In genomic region chr6:149176971-149177667, GRCh38 we compare ENCODE assay signal across 1 cellular context.
TF ChIP-seq lines count a peak whose summit lies in the region.

No MANE protein-coding gene starts in this region.

TF ChIP-seq in HepG2, 621 proteins besides CTCF, POLR2A, EP300 and RAD21 (continued from another document and continues in another):
- TF ChIP-seq NR2F6 (IDR thresholded peaks at IDR 0.05) (peak; percentile 90), NR2F6 (CRISPR knock-in tag; IDR thresholded peaks at IDR 0.05) (peak; percentile 79; the same call in 1 of the 2 replicates), KMT2B (CRISPR knock-in tag; IDR thresholded peaks at IDR 0.05) (peak; percentile 44; the same call in 1 of the 2 replicates), ZC3H13 (CRISPR knock-in tag; IDR thresholded peaks at IDR 0.05) (0 out of 2 replicates have a peak, but pooled peaks have one; percentile 32), ZNF652 (CRISPR knock-in tag; IDR thresholded peaks at IDR 0.05; ENCODE audit: borderline replicate concordance, low read depth) (peak; percentile 68; the same call in 1 of the 2 replicates), UBTF (CRISPR knock-in tag; IDR thresholded peaks at IDR 0.05) (no peak), SAP130 (CRISPR knock-in tag; IDR thresholded peaks at IDR 0.05; ENCODE audit: low read depth) (peak; percentile 60), SIN3A (IDR thresholded peaks at IDR 0.05; ENCODE audit: borderline replicate concordance, low read depth, low read length) (no peak), ZNF7 (CRISPR knock-in tag; IDR thresholded peaks at IDR 0.05) (no peak), ZNF24 (IDR thresholded peaks at IDR 0.05) (0 out of 2 replicates have a peak, but pooled peaks have one; percentile 38), ZNF143 (CRISPR knock-in tag; IDR thresholded peaks at IDR 0.05) (no peak), PAX8 (CRISPR knock-in tag; IDR thresholded peaks at IDR 0.05; ENCODE audit: borderline replicate concordance) (no peak), SPEN (CRISPR knock-in tag; IDR thresholded peaks at IDR 0.05; ENCODE audit: low read depth) (no peak), ZSCAN5A (CRISPR knock-in tag; IDR thresholded peaks at IDR 0.05; ENCODE audit: borderline replicate concordance) (no peak), HOXA3 (CRISPR knock-in tag; IDR thresholded peaks at IDR 0.05) (peak; percentile 45; the same call in 1 of the 2 replicates), ZNF225 (CRISPR knock-in tag; IDR thresholded peaks at IDR 0.05) (no peak), ZNF589 (CRISPR knock-in tag; conservative IDR thresholded peaks at IDR 0.05) (peak; percentile 78; the same call in 1 of the 2 replicates), MIER3 (CRISPR knock-in tag; IDR thresholded peaks at IDR 0.05; ENCODE audit: borderline replicate concordance) (peak; percentile 76; the same call in 1 of the 2 replicates), DPF2 (CRISPR knock-in tag; IDR thresholded peaks at IDR 0.05; ENCODE audit: borderline replicate concordance, low read depth) (peak; percentile 52; the same call in 1 of the 2 replicates), FOXK1 (CRISPR knock-in tag; IDR thresholded peaks at IDR 0.05; ENCODE audit: borderline replicate concordance, low read depth) (peak; percentile 68; the same call in 1 of the 2 replicates), SOX13 (IDR thresholded peaks at IDR 0.05) (peak; percentile 84), SOX13 (CRISPR knock-in tag; conservative IDR thresholded peaks at IDR 0.05 in 1 of 2, IDR thresholded peaks at IDR 0.05 in 1 of 2) (peak in 1 of 2 experiments; percentile 92; a peak in 2 of 4 replicates), ETV5 (CRISPR knock-in tag; IDR thresholded peaks at IDR 0.05; ENCODE audit: borderline replicate concordance) (peak; percentile 79; the same call in 1 of the 2 replicates), ZXDC (CRISPR knock-in tag; IDR thresholded peaks at IDR 0.05) (no peak), ZNF251 (CRISPR knock-in tag; IDR thresholded peaks at IDR 0.05) (no peak), ZNF530 (CRISPR knock-in tag; IDR thresholded peaks at IDR 0.05; ENCODE audit: low read depth) (no peak), SAFB2 (CRISPR knock-in tag; IDR thresholded peaks at IDR 0.05; ENCODE audit: borderline replicate concordance, low read depth) (no peak), ZBTB2 (CRISPR knock-in tag; IDR thresholded peaks at IDR 0.05; ENCODE audit: low read depth) (no peak), ZSCAN25 (CRISPR knock-in tag; IDR thresholded peaks at IDR 0.05) (no peak), MED1 (CRISPR knock-in tag; IDR thresholded peaks at IDR 0.05) (peak; percentile 50)
- TF ChIP-seq, protein P1, sequence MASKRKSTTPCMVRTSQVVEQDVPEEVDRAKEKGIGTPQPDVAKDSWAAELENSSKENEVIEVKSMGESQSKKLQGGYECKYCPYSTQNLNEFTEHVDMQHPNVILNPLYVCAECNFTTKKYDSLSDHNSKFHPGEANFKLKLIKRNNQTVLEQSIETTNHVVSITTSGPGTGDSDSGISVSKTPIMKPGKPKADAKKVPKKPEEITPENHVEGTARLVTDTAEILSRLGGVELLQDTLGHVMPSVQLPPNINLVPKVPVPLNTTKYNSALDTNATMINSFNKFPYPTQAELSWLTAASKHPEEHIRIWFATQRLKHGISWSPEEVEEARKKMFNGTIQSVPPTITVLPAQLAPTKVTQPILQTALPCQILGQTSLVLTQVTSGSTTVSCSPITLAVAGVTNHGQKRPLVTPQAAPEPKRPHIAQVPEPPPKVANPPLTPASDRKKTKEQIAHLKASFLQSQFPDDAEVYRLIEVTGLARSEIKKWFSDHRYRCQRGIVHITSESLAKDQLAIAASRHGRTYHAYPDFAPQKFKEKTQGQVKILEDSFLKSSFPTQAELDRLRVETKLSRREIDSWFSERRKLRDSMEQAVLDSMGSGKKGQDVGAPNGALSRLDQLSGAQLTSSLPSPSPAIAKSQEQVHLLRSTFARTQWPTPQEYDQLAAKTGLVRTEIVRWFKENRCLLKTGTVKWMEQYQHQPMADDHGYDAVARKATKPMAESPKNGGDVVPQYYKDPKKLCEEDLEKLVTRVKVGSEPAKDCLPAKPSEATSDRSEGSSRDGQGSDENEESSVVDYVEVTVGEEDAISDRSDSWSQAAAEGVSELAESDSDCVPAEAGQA (IDR thresholded peaks at IDR 0.05; ENCODE audit: low read depth) = no peak
- TF ChIP-seq, protein P1 (CRISPR knock-in tag; IDR thresholded peaks at IDR 0.05; ENCODE audit: borderline replicate concordance) = peak; percentile 53; the same call in 1 of the 2 replicates
- TF ChIP-seq, protein P2, sequence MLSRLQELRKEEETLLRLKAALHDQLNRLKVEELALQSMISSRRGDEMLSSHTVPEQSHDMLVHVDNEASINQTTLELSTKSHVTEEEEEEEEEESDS (CRISPR knock-in tag; IDR thresholded peaks at IDR 0.05; ENCODE audit: borderline replicate concordance) = no peak
- TF ChIP-seq, protein P3, sequence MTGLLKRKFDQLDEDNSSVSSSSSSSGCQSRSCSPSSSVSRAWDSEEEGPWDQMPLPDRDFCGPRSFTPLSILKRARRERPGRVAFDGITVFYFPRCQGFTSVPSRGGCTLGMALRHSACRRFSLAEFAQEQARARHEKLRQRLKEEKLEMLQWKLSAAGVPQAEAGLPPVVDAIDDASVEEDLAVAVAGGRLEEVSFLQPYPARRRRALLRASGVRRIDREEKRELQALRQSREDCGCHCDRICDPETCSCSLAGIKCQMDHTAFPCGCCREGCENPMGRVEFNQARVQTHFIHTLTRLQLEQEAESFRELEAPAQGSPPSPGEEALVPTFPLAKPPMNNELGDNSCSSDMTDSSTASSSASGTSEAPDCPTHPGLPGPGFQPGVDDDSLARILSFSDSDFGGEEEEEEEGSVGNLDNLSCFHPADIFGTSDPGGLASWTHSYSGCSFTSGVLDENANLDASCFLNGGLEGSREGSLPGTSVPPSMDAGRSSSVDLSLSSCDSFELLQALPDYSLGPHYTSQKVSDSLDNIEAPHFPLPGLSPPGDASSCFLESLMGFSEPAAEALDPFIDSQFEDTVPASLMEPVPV (CRISPR knock-in tag; IDR thresholded peaks at IDR 0.05) = 0 out of 2 replicates have a peak, but pooled peaks have one; percentile 30
- TF ChIP-seq, protein P4, sequence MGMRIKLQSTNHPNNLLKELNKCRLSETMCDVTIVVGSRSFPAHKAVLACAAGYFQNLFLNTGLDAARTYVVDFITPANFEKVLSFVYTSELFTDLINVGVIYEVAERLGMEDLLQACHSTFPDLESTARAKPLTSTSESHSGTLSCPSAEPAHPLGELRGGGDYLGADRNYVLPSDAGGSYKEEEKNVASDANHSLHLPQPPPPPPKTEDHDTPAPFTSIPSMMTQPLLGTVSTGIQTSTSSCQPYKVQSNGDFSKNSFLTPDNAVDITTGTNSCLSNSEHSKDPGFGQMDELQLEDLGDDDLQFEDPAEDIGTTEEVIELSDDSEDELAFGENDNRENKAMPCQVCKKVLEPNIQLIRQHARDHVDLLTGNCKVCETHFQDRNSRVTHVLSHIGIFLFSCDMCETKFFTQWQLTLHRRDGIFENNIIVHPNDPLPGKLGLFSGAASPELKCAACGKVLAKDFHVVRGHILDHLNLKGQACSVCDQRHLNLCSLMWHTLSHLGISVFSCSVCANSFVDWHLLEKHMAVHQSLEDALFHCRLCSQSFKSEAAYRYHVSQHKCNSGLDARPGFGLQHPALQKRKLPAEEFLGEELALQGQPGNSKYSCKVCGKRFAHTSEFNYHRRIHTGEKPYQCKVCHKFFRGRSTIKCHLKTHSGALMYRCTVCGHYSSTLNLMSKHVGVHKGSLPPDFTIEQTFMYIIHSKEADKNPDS (CRISPR knock-in tag; IDR thresholded peaks at IDR 0.05) = no peak
- TF ChIP-seq, protein P5, sequence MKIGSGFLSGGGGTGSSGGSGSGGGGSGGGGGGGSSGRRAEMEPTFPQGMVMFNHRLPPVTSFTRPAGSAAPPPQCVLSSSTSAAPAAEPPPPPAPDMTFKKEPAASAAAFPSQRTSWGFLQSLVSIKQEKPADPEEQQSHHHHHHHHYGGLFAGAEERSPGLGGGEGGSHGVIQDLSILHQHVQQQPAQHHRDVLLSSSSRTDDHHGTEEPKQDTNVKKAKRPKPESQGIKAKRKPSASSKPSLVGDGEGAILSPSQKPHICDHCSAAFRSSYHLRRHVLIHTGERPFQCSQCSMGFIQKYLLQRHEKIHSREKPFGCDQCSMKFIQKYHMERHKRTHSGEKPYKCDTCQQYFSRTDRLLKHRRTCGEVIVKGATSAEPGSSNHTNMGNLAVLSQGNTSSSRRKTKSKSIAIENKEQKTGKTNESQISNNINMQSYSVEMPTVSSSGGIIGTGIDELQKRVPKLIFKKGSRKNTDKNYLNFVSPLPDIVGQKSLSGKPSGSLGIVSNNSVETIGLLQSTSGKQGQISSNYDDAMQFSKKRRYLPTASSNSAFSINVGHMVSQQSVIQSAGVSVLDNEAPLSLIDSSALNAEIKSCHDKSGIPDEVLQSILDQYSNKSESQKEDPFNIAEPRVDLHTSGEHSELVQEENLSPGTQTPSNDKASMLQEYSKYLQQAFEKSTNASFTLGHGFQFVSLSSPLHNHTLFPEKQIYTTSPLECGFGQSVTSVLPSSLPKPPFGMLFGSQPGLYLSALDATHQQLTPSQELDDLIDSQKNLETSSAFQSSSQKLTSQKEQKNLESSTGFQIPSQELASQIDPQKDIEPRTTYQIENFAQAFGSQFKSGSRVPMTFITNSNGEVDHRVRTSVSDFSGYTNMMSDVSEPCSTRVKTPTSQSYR (CRISPR knock-in tag; IDR thresholded peaks at IDR 0.05; ENCODE audit: borderline replicate concordance) = peak; percentile 37; the same call in 1 of the 2 replicates
